In the genomic region with DNA sequence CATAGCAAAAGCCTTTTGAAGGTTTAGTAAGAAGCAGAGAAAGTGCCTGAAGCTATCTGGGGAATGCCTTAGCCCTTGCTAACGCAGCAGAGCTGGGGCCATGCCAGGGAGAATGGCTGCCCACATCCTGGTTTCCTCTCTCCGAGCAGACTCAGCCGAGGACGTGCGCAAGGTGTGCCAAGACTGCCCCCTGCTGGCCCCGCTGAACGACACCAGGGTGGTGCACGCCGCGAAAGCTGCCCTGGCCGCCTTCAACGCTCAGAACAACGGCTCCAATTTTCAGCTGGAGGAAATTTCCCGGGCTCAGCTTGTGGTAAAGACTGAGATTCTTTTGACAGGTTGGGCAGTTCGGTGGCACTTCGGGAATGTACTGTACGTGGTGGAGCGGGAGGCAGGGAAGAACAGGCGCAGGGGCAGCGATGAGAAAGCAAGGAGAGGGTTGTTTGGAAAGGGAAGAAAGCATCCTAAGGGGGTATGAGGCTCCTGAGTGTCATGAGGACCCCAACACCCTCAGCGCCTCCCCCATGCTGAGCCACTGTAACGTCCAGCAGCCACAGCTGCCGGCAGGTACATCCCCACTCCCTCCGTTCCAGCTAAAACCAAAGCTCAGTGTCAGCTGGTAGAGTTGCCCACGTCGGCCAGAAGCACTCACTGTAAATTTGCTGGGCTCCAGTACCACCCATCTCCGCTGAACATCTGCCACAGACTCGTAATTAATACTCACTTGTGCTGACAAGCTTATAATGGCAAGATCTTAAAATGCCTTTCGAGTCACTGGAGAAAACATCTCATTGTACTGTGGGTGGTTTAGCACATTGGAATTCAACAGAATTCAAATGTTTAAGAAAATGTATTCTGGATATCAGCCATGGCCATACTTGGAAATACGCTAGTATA, we compare ENCODE assay signal across 8 cellular contexts. TPM values are rescaled to one million over a fixed set of nuclear protein-coding genes. Genes with fewer than 3 reads are reported as not detected.
DNase-seq lines count a peak whose midpoint lies in the region; ATAC-seq and TF ChIP-seq lines count a peak whose summit lies in the region.

No MANE protein-coding gene starts in this region.

- H3K9me3 Mint-ChIP-seq in natural killer cell, result no peaks in the 10 kb centered on the region
- no peaks in the 10 kb centered on the region for H3K9me3 Mint-ChIP-seq in stimulated activated naive B cell treated with anti-CD40 and anti-IgM and Interleukin-4, amounts not matched to agents 10 μg/mL and 1 μg/mL and 100 μg/mL, for 72 hours

- no peaks in the 10 kb centered on the region for H4K20me1 ChIP-seq in PC-9 (ENCODE audit: insufficient read depth)

- H3K9me2 ChIP-seq in PC-9 (ENCODE audit: insufficient read depth), result no peaks in the 10 kb centered on the region

- H3K4me3 ChIP-seq in PC-9 (peak overlapping the region; percentile 12; the same call in 1 of the 2 replicates), esophagus muscularis mucosa (peak overlapping the region in 3 of 4 donors; percentile 6 to 32 (median 22))

- peaks cover 13 to 18% of the 10 kb centered on the region in 2 donors for H3K4me1 Mint-ChIP-seq in natural killer cell
- peaks cover 13 to 21% of the 10 kb centered on the region in 2 donors for H3K4me1 Mint-ChIP-seq in stimulated activated naive B cell treated with anti-CD40 and anti-IgM and Interleukin-4, amounts not matched to agents 10 μg/mL and 1 μg/mL and 100 μg/mL, for 72 hours

- H3K9me3 ChIP-seq in PC-9 (ENCODE audit: insufficient read depth, low read depth) (no peaks in the 10 kb centered on the region), esophagus muscularis mucosa (no peaks in the 10 kb centered on the region)

- intact Hi-C loops in PC-9 (cut with micrococcal nuclease; ENCODE audit: unreplicated experiment) (loop anchor here (1.0 to 10.0 kb wide), 14 partner anchors 27 to 1098 kb away; partner anchors contain the start of genes DNAJB11, EIF4A2, RFC4 and ST6GAL1), esophagus muscularis mucosa (cut with DNase I) (loop anchor here (2.0 to 10.0 kb wide), 3 partner anchors 205 to 634 kb away; no protein-coding TSS in a partner anchor), natural killer cell (cut with micrococcal nuclease) (loop anchor here (2.0 to 5.0 kb wide), 3 partner anchors 360 to 640 kb away; no protein-coding TSS in a partner anchor)

- H3K27ac ChIP-seq in PC-9 (no peak overlapping the region), esophagus muscularis mucosa (replicated peaks in 1 of 4) (no peak overlapping the region)

- POLR2A ChIA-PET in PC-9 (lab: Charles Lee; ENCODE audit: unreplicated experiment), result interaction anchor here (0.5 to 1.6 kb wide), 10 partner anchors 20 to 347 kb away, joined by 3 to 9 read pairs (median 6); partner anchors contain the start of genes DNAJB11, EIF4A2 and KNG1

- peak overlapping the region; percentile 68 for H3K4me2 ChIP-seq in PC-9

- peak; percentile 71 for TF ChIP-seq EP300 in Ishikawa (IDR thresholded peaks at IDR 0.05; ENCODE audit: borderline replicate concordance)
- no peak for TF ChIP-seq EP300 in esophagus muscularis mucosa (IDR thresholded peaks at IDR 0.05)

- no peaks in the 10 kb centered on the region for H3K36me3 Mint-ChIP-seq in natural killer cell
- H3K36me3 Mint-ChIP-seq in stimulated activated naive B cell treated with anti-CD40 and anti-IgM and Interleukin-4, amounts not matched to agents 10 μg/mL and 1 μg/mL and 100 μg/mL, for 72 hours, result peaks cover 0 to 1% of the 10 kb centered on the region in 2 donors

- peaks cover 10% of the 10 kb centered on the region; the same call in 1 of the 2 replicates for H3F3A ChIP-seq in PC-9 (ENCODE audit: insufficient read depth, low read depth)

- TF ChIP-seq POLR2A in esophagus muscularis mucosa (IDR thresholded peaks at IDR 0.05; ENCODE audit: low read depth), result no peak

- H3K79me2 ChIP-seq in PC-9 (ENCODE audit: low read depth), result no peaks in the 10 kb centered on the region

- peak overlapping the region; percentile 31 for H2AFZ ChIP-seq in PC-9

- peak; percentile 94 for TF ChIP-seq RAD21 in Ishikawa (IDR thresholded peaks at IDR 0.05; ENCODE audit: low read depth)

- peak; percentile 98 for ATAC-seq in GM21737 (IDR thresholded peaks at IDR 0.05; ENCODE audit: unreplicated experiment)
- ATAC-seq in natural killer cell, result peak; percentile 95 to 98 (median 98)
- peak; percentile 98 for ATAC-seq in stimulated activated naive B cell treated with anti-CD40 and anti-IgM and Interleukin-4, amounts not matched to agents 10 μg/mL and 1 μg/mL and 100 μg/mL, for 72 hours (replicated peaks)

- H3K27ac Mint-ChIP-seq in natural killer cell, result peak overlapping the region in 1 of 2 donors; percentile 15
- H3K27ac Mint-ChIP-seq in stimulated activated naive B cell treated with anti-CD40 and anti-IgM and Interleukin-4, amounts not matched to agents 10 μg/mL and 1 μg/mL and 100 μg/mL, for 72 hours, result peak overlapping the region; percentile 74

- H3K4me3 Mint-ChIP-seq in natural killer cell, result peak overlapping the region; percentile 28
- peak overlapping the region; percentile 78 for H3K4me3 Mint-ChIP-seq in stimulated activated naive B cell treated with anti-CD40 and anti-IgM and Interleukin-4, amounts not matched to agents 10 μg/mL and 1 μg/mL and 100 μg/mL, for 72 hours

- H3K4me1 ChIP-seq in PC-9 (replicated peaks; ENCODE audit: insufficient read depth) (peaks cover 16% of the 10 kb centered on the region), esophagus muscularis mucosa (peaks cover 0 to 18% (median 12%) of the 10 kb centered on the region in 4 donors)

- H3K27me3 Mint-ChIP-seq in natural killer cell (ENCODE audit: low read depth in 2 of 2), result peaks cover 41 to 56% of the 10 kb centered on the region in 2 donors
- peaks cover 46 to 55% of the 10 kb centered on the region in 2 donors for H3K27me3 Mint-ChIP-seq in stimulated activated naive B cell treated with anti-CD40 and anti-IgM and Interleukin-4, amounts not matched to agents 10 μg/mL and 1 μg/mL and 100 μg/mL, for 72 hours

- CTCF ChIA-PET in PC-9 (lab: Charles Lee), result interaction anchor here (0.5 to 2.9 kb wide), 27 partner anchors 20 to 579 kb away, joined by 3 to 16 read pairs (median 5); partner anchors contain the start of genes DNAJB11, EIF4A2 and TBCCD1

- DNase-seq in DMS79 (lab: John Stamatoyannopoulos, UW) (peak; percentile 80), PC-9 (peak; percentile 99 to 100), esophagus muscularis mucosa (ENCODE audit: extremely low spot score) (no peak), natural killer cell (peak; percentile 65)
- DNase-seq in activated T-cell treated with anti-CD3 and anti-CD28 coated beads, Interleukin-2, amount 50 U/mL, for 1 hour, result peak; percentile 83
- DNase-seq in stimulated activated naive B cell treated with anti-CD40 and anti-IgM and Interleukin-4, amounts not matched to agents 10 μg/mL and 1 μg/mL and 100 μg/mL, for 72 hours, result peak; percentile 69

- H3K27me3 ChIP-seq in PC-9 (ENCODE audit: insufficient read depth, low read depth) (no peaks in the 10 kb centered on the region), esophagus muscularis mucosa (peaks cover 0 to 57% (median 0%) of the 10 kb centered on the region in 4 donors)

- TF ChIP-seq CTCF in PC-9 (conservative IDR thresholded peaks at IDR 0.05), result peak; percentile 99
- TF ChIP-seq CTCF in esophagus muscularis mucosa (IDR thresholded peaks at IDR 0.05), result peak; percentile 83 to 92 (median 87)
- TF ChIP-seq CTCF in natural killer cell (IDR thresholded peaks at IDR 0.05), result peak; percentile 96

- BruUV-seq in PC-9 (replicated peaks; lab: Mats Ljungman, UMichigan), result no TSS peak

- H3K36me3 ChIP-seq in PC-9 (ENCODE audit: low read depth) (no peaks in the 10 kb centered on the region), esophagus muscularis mucosa (no peaks in the 10 kb centered on the region)

- WGBS in esophagus muscularis mucosa, result 28% methylated on average over 17 of the region's 30 CpGs

TF ChIP-seq in Ishikawa, 13 proteins besides CTCF, POLR2A, EP300 and RAD21 (continues in another document):
- TF ChIP-seq USF1 (IDR thresholded peaks at IDR 0.05) (0 out of 2 replicates have a peak, but pooled peaks have one; percentile 43), TAF1 (IDR thresholded peaks at IDR 0.05; ENCODE audit: low read depth) (no peak), ZBTB7A (IDR thresholded peaks at IDR 0.05; ENCODE audit: low read depth) (no peak), CREB1 (IDR thresholded peaks at IDR 0.05; ENCODE audit: low read depth) (no peak), EGR1 (IDR thresholded peaks at IDR 0.05) (no peak), NFIC (IDR thresholded peaks at IDR 0.05) (peak; percentile 69), TCF12 (IDR thresholded peaks at IDR 0.05; ENCODE audit: low read depth) (peak; percentile 71), YY1 (IDR thresholded peaks at IDR 0.05; ENCODE audit: low read depth) (peak; percentile 89), MAX (IDR thresholded peaks at IDR 0.05) (peak; percentile 85)

RNA-seq across cellular contexts. Expression of gene AHSG, which starts 4.4 kb away (rescaled TPM):
- total RNA-seq in PC-9 (2021) (not detected in 2 replicates), esophagus muscularis mucosa (not detected), natural killer cell (not detected)

RNA-seq across cellular contexts. Expression of gene FETUB, which starts 22.9 kb away (rescaled TPM):
- not detected in 2 replicates for total RNA-seq in PC-9 (2021)
- total RNA-seq in esophagus muscularis mucosa, result not detected
- total RNA-seq in natural killer cell, result not detected

RNA-seq across cellular contexts. Expression of gene DNAJB11, which starts 46.8 kb away (rescaled TPM):
- 53.8 and 71.3 TPM in 2 replicates for total RNA-seq in PC-9 (2021)
- 10 to 100 TPM; 22.9 to 42.1 (median 25.0) TPM for total RNA-seq in esophagus muscularis mucosa
- total RNA-seq in natural killer cell, result 100 to 1,000 TPM in 2 of 3 donors, 10 to 100 TPM in 1; 85.9 to 112 (median 111) TPM

RNA-seq across cellular contexts. Expression of gene HRG, which starts 48.5 kb away (rescaled TPM):
- total RNA-seq in PC-9 (2021), result 0.58 and 1.3 TPM in 2 replicates
- not detected for total RNA-seq in esophagus muscularis mucosa
- not detected for total RNA-seq in natural killer cell

RNA-seq across cellular contexts. Expression of gene TBCCD1, which starts 50.1 kb away (rescaled TPM):
- 11.1 and 16.2 TPM in 2 replicates for total RNA-seq in PC-9 (2021)
- total RNA-seq in esophagus muscularis mucosa, result 10 to 100 TPM in 3 of 4 donors, 1 to 10 TPM in 1; 9.9 to 13.2 (median 11.5) TPM
- 10 to 100 TPM; 16.8 to 23.0 (median 20.3) TPM for total RNA-seq in natural killer cell
